20 cellular contexts compared by ENCODE assay signal in genomic region chr18:36124841-36125240, GRCh38.
"Had no signal": no experiment of that assay in that cellular context is flagged by ENCODE, and none has a peak within 500 bp of the region (broad histone marks: within the 10 kb centered on the region; RNA-seq: fewer than 3 reads in every experiment).

No MANE protein-coding gene starts in this region.

- H3K36me3 Mint-ChIP-seq: natural killer cell treated with Interleukin-12 subunit alpha and Interleukin-12 subunit beta and Interleukin-15 and Interleukin-18, amount 100 ng/mL, for 72 hours had no signal

- H3K27ac Mint-ChIP-seq: natural killer cell treated with Interleukin-12 subunit alpha and Interleukin-12 subunit beta and Interleukin-15 and Interleukin-18, amount 100 ng/mL, for 72 hours; progenitor cell of endocrine pancreas; type B pancreatic cell had no signal

- H3K27ac ChIP-seq: dorsolateral prefrontal cortex, esophagus squamous epithelium, heart left ventricle, left lung, lower lobe of right lung, pancreas, thyroid gland had no signal

- H3K9me3 ChIP-seq: esophagus squamous epithelium, heart left ventricle, left lung, lower lobe of right lung, pancreas, thyroid gland had no signal

- H3K27me3 Mint-ChIP-seq: natural killer cell treated with Interleukin-12 subunit alpha and Interleukin-12 subunit beta and Interleukin-15 and Interleukin-18, amount 100 ng/mL, for 72 hours; progenitor cell of endocrine pancreas; type B pancreatic cell had no signal

- DNase-seq: cortex of kidney; dorsolateral prefrontal cortex; effector CD8-positive, alpha-beta T cell; esophagus squamous epithelium; heart left ventricle; hippocampal formation; left lung; lower lobe of right lung; mesenchymal stem cell; midbrain; occipital lobe; pancreas; right cardiac atrium; small intestine; stimulated activated CD4-positive, alpha-beta T cell treated with anti-CD3 and anti-CD28 coated beads, Interleukin-2, amount 100 ng/mL, for 48 hours; stimulated activated naive CD4-positive, alpha-beta T cell treated with Interleukin-2 at 50 U/mL for 16 hours; thyroid gland had no signal

- H3K27me3 ChIP-seq: dorsolateral prefrontal cortex, esophagus squamous epithelium, heart left ventricle, left lung, pancreas, thyroid gland had no signal

- H3K9me3 Mint-ChIP-seq: natural killer cell treated with Interleukin-12 subunit alpha and Interleukin-12 subunit beta and Interleukin-15 and Interleukin-18, amount 100 ng/mL, for 72 hours; type B pancreatic cell had no signal

- ATAC-seq: heart left ventricle; left lung; lower lobe of right lung; natural killer cell treated with Interleukin-12 subunit alpha and Interleukin-12 subunit beta and Interleukin-15 and Interleukin-18, amount 100 ng/mL, for 72 hours; pancreas; right cardiac atrium had no signal

- H3K4me3 Mint-ChIP-seq: natural killer cell treated with Interleukin-12 subunit alpha and Interleukin-12 subunit beta and Interleukin-15 and Interleukin-18, amount 100 ng/mL, for 72 hours; type B pancreatic cell had no signal

- H3K4me3 ChIP-seq: dorsolateral prefrontal cortex, esophagus squamous epithelium, heart left ventricle, left lung, lower lobe of right lung, pancreas, thyroid gland had no signal
